ENCODE assay signal across 23 cellular contexts in genomic region chr13:89199138-89199537, GRCh38.
DNase-seq lines count a peak whose midpoint lies in the region; ATAC-seq lines count a peak whose summit lies in the region.
"Had no signal": no experiment of that assay in that cellular context is flagged by ENCODE, and none has a peak within 500 bp of the region (broad histone marks: within the 10 kb centered on the region; RNA-seq: fewer than 3 reads in every experiment).

No MANE protein-coding gene starts in this region.

- DNase-seq in NCI-H510A treated with DMSO at 0.1 percent for 48 hours (lab: John Stamatoyannopoulos, UW) = peak; percentile 23
- DNase-seq in NCI-H510A (lab: John Stamatoyannopoulos, UW) = no peak
- DNase-seq in NCI-H146 treated with DMSO at 0.1 percent for 48 hours (lab: John Stamatoyannopoulos, UW; ENCODE audit: unreplicated experiment) = peak; percentile 34
- DNase-seq in SHP77 treated with DMSO at 0.1 percent for 48 hours (lab: John Stamatoyannopoulos, UW) = peak; percentile 18
- DNase-seq in non-pigmented ciliary epithelial cell (ENCODE audit: low read depth) = peak; percentile 5
- DNase-seq in SIG-M5 treated with dmso at 0.1 percent for 504 hours (lab: John Stamatoyannopoulos, UW; ENCODE audit: unreplicated experiment) = no peak
- DNase-seq: activated CD4-positive, alpha-beta memory T cell treated with anti-CD3 and anti-CD28 coated beads, Interleukin-2, amount 10 ng/mL, durations not matched to agents 7 days and 5 days; activated CD4-positive, alpha-beta T cell treated with anti-CD3 and anti-CD28 coated beads for 1 hour; activated CD8-positive, alpha-beta memory T cell treated with anti-CD3 and anti-CD28 coated beads, Interleukin-2, amount 50 U/mL, for 48 hours; AML-193; caudate nucleus; CD4-positive, alpha-beta memory T cell; DMS 273 treated with DMSO at 0.1 percent for 48 hours; left cardiac atrium; NCI-H524; posterior cingulate gyrus; right lobe of liver; stimulated activated CD4-positive, alpha-beta T cell treated with anti-CD3 and anti-CD28 coated beads, Interleukin-12 subunit alpha, Interleukin-12 subunit beta, amount 100 ng/mL, for 4 hours; stimulated activated CD4-positive, alpha-beta T cell treated with anti-CD3 and anti-CD28 coated beads, Interleukin-4, amount 100 ng/mL, for 1 hour had no signal

- ATAC-seq in GM18873 (IDR thresholded peaks at IDR 0.05; ENCODE audit: low FRiP score, unreplicated experiment) (no peak), GM19455 (IDR thresholded peaks at IDR 0.05; ENCODE audit: unreplicated experiment) (no peak)
- ATAC-seq: gastroesophageal sphincter; left cardiac atrium; right lobe of liver; stimulated activated effector memory CD8-positive, alpha-beta T cell treated with anti-CD3 and anti-CD28 coated beads, Interleukin-12 subunit alpha, Interleukin-12 subunit beta, amount 100 ng/mL, for 72 hours had no signal

Comparison
In these comparisons a context has a peak if more than half of its experiments do, and no peak if none do; other contexts are left out.
1. DNase-seq: peak in NCI-H510A treated with DMSO at 0.1 percent for 48 hours (single experiment), NCI-H146 treated with DMSO at 0.1 percent for 48 hours (single experiment), SHP77 treated with DMSO at 0.1 percent for 48 hours (single experiment) and non-pigmented ciliary epithelial cell (single experiment); none in NCI-H510A (single experiment) and SIG-M5 treated with dmso at 0.1 percent for 504 hours (single experiment).